Comparison of ENCODE assay signal across 2 cellular contexts in genomic region chr2:159868598-159869159, GRCh38. TPM values are rescaled to one million over a fixed set of nuclear protein-coding genes. Genes with fewer than 3 reads are reported as not detected.
"Had no signal": no experiment of that assay in that cellular context is flagged by ENCODE, and none has a peak within 500 bp of the region (broad histone marks: within the 10 kb centered on the region; RNA-seq: fewer than 3 reads in every experiment).

No MANE protein-coding gene starts in this region.

RNA-seq across cellular contexts. Expression of gene LY75, which starts 35.9 kb away (rescaled TPM):
- total RNA-seq: H4, HFFc6 had no signal
